In the genomic region with DNA sequence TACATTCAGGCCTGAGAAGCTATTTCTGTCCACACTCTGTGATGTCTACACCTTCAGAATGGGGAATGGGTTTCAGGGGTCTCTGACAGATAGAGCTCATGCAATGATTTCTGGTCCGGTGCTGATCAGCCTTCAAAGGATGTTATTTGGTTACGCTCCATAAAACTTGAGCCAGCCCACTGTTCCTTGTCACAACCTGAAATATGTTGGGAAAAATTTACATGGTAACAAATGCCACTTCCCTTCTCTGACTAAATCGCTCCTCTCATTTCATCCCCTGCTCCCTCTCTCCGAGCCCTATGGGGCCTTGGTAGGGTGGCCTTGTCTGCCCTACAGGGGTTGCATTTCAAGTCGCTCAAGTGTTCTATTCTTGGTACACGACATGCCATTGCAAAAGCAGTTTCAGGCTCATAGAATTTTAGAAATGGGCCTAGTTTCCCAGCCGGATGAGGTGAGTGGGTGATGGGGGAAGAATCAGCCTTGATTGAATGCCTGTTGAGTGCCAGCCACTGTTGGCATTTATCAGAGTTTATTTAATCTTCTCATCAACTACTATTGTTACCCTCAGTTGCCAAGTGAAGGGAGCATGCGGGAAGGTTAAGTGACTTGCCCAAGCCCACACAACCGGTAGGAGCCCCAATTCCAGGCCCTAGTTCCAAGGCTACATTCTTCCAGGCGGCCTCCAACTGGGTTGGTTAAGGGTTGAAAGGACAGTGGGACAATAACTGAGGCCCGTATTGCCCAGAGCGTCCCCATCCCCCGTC, we compare ENCODE assay signal across 8 cellular contexts.
DNase-seq lines count a peak whose midpoint lies in the region; ATAC-seq and TF ChIP-seq lines count a peak whose summit lies in the region.

No MANE protein-coding gene starts in this region.

- no peaks in the 10 kb centered on the region for H3K27me3 ChIP-seq in iPS DF 6.9 (ENCODE audit: control insufficient read depth, insufficient read depth, low read length)

- no peak for ATAC-seq in GM21723 (IDR thresholded peaks at IDR 0.05; ENCODE audit: unreplicated experiment)

- H3K4me1 ChIP-seq in iPS DF 6.9 (ENCODE audit: control insufficient read depth, insufficient read depth, low read length) = no peaks in the 10 kb centered on the region; the same call in none of the 2 replicates

- DNase-seq in GM12865 (ENCODE audit: low read depth) (no peak), iPS DF 6.9 (ENCODE audit: low read depth, low spot score) (no peak), DMS153 (lab: John Stamatoyannopoulos, UW) (no peak), NCI-H2029 (lab: John Stamatoyannopoulos, UW) (no peak)
- DNase-seq in NK-92 treated with Interleukin-12 subunit alpha and Interleukin-12 subunit beta, amount 100 ng/mL, for 24 hours (lab: John Stamatoyannopoulos, UW) = no peak

- no CpG with 5 or more reads among the region's 13 CpGs for WGBS in iPS DF 6.9 (ENCODE audit: insufficient coverage, insufficient read length)

- no peaks in the 10 kb centered on the region for H3K36me3 ChIP-seq in iPS DF 6.9 (ENCODE audit: control insufficient read depth, insufficient read depth, low read length)

- H3K9me3 ChIP-seq in iPS DF 6.9 (ENCODE audit: control insufficient read depth, insufficient read depth, low read length) = no peaks in the 10 kb centered on the region

- peak overlapping the region; percentile 92 for H3K27ac ChIP-seq in VCaP
- no peak overlapping the region for H3K27ac ChIP-seq in iPS DF 6.9 (ENCODE audit: low read length)
- H3K27ac ChIP-seq in skin epidermis = peak overlapping the region in 20 of 21 experiments; percentile 27 to 90 (median 77)

- H3K4me3 ChIP-seq in GM12865 (ENCODE audit: low read depth, low read length) (peak overlapping the region; percentile 61), iPS DF 6.9 (ENCODE audit: low read length) (peak overlapping the region; percentile 18; the same call in 1 of the 2 replicates), skin epidermis (peak overlapping the region; percentile 29 to 91 (median 71))

- TF ChIP-seq CTCF in GM12865 (IDR thresholded peaks at IDR 0.05; ENCODE audit: insufficient read depth, low read depth, low read length, missing control alignments) (no peak), VCaP (conservative IDR thresholded peaks at IDR 0.05) (no peak)

Comparison
In these comparisons a context has a peak if more than half of its experiments do, and no peak if none do; other contexts are left out.
1. H3K4me3 ChIP-seq: peak in every context shown above with its lines; median percentile 71 in skin epidermis; 61 in GM12865; 18 in iPS DF 6.9.